Comparison of ENCODE assay signal across 21 cellular contexts in genomic region chr11:97895572-97895971, GRCh38.
DNase-seq lines count a peak whose midpoint lies in the region; ATAC-seq and TF ChIP-seq lines count a peak whose summit lies in the region.
"Had no signal": no experiment of that assay in that cellular context is flagged by ENCODE, and none has a peak within 500 bp of the region (broad histone marks: within the 10 kb centered on the region; RNA-seq: fewer than 3 reads in every experiment).

No MANE protein-coding gene starts in this region.

- H3K4me1 ChIP-seq in right atrium auricular region: no peaks in the 10 kb centered on the region
- H3K4me1 ChIP-seq: A549 had no signal

- no peaks in the 10 kb centered on the region for H3K9me3 ChIP-seq in right atrium auricular region
- H3K9me3 ChIP-seq: A549 had no signal

- H3K27ac ChIP-seq in right atrium auricular region: no peak overlapping the region
- H3K27ac ChIP-seq: 22Rv1, A549, C4-2B, HL-60 had no signal

- DNase-seq in DMS 273 (lab: John Stamatoyannopoulos, UW; ENCODE audit: unreplicated experiment): peak; percentile 14
- DNase-seq in DMS 273 treated with DMSO at 0.1 percent for 48 hours (lab: John Stamatoyannopoulos, UW): no peak
- no peak for DNase-seq in Right ventricle myocardium inferior (ENCODE audit: missing footprints)
- DNase-seq in right atrium auricular region (ENCODE audit: low spot score): no peak
- DNase-seq in NCI-H1092 (lab: John Stamatoyannopoulos, UW): peak; percentile 34
- DNase-seq in left lobe of liver (ENCODE audit: low spot score): no peak
- no peak for DNase-seq in COLO829 (ENCODE audit: low spot score)
- DNase-seq: AML-193; CD4-positive, alpha-beta T cell; DMS53; DND-41; EL; GOT3; H7; HFFc6 had no signal

- H3K4me3 ChIP-seq in right atrium auricular region: no peak overlapping the region
- H3K4me3 ChIP-seq: A549, GM12878 had no signal

- H3K27me3 ChIP-seq in right atrium auricular region: no peaks in the 10 kb centered on the region

- intact Hi-C loops in Right ventricle myocardium inferior (cut with DNase I): no loop called here

- no peak for TF ChIP-seq CTCF in right atrium auricular region (IDR thresholded peaks at IDR 0.05)

- peak; percentile 81 for ATAC-seq in Right ventricle myocardium inferior
- ATAC-seq in left lobe of liver: peak; percentile 16
- ATAC-seq: A549, GM12878, HCT116 had no signal

- H3K36me3 ChIP-seq in right atrium auricular region: no peaks in the 10 kb centered on the region

Comparison
In these comparisons a context has a peak if more than half of its experiments do, and no peak if none do; other contexts are left out.
1. DNase-seq: peak in DMS 273 (single experiment) and NCI-H1092 (single experiment); none in DMS 273 treated with DMSO at 0.1 percent for 48 hours (single experiment), Right ventricle myocardium inferior (single experiment), right atrium auricular region (single experiment), left lobe of liver (single experiment) and COLO829 (single experiment).